10 cellular contexts compared by ENCODE assay signal in the genomic region with DNA sequence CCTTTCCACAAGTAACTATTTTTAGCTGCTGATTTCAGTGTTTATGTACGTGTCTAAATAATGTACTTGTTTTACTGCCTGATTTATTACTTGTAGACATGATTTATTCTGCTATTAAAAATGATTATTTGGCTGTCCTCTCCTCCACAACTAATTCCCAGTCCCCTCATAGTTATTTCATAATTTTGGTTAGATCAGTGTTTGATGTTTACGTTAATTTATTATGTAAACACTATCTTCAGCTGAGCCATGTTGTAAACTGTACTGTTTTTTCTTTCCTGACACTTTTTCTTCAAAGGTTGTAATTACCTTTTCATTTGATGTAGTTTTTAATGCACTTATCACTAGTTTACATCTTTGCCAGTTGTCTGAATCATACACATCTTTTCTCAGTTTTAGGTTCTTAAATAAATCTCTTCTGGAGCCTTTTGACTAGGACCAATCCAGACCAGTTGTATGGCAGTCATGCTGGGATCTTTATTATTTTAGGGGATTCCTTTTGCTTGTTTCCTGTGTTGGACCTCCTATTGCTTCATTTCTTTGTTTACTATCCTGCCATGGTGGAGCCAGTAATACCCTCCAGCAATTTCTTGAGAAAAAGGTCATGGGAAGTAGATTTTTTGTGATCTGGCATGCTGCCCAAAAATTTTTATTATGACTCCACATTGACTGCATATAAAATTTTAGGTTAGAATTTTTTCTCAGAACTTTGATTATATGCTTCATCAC. TPM values are rescaled to one million over a fixed set of nuclear protein-coding genes. Genes with fewer than 3 reads are reported as not detected.
A peak's percentile ranks its signal among the peaks of the same experiment; 100 is the strongest.
DNase-seq lines count a peak whose midpoint lies in the region; ATAC-seq lines count a peak whose summit lies in the region.
"Had no signal": no experiment of that assay in that cellular context is flagged by ENCODE, and none has a peak within 500 bp of the region (broad histone marks: within the 10 kb centered on the region; RNA-seq: fewer than 3 reads in every experiment).

No MANE protein-coding gene starts in this region.

- WGBS in ectodermal cell, 2 experiments, result 90% methylated on average over 2 of the region's 2 CpGs; no CpG with 5 or more reads in 1 of the 2 experiments

- H3K27ac Mint-ChIP-seq in activated naive CD4-positive, alpha-beta T cell treated with anti-CD3 and anti-CD28 coated beads, Interleukin-2, amount 50 U/mL, for 72 hours, result no peak overlapping the region

- no peaks in the 10 kb centered on the region for H3K36me3 ChIP-seq in ectodermal cell (ENCODE audit: control insufficient read depth, insufficient read depth, low read length)

- H3K36me3 Mint-ChIP-seq in activated naive CD4-positive, alpha-beta T cell treated with anti-CD3 and anti-CD28 coated beads, Interleukin-2, amount 50 U/mL, for 72 hours, result peaks cover 13 to 17% of the 10 kb centered on the region in 2 donors

- peak; percentile 3 for ATAC-seq in GM19463 (IDR thresholded peaks at IDR 0.05; ENCODE audit: unreplicated experiment)
- no peak for ATAC-seq in activated naive CD4-positive, alpha-beta T cell treated with anti-CD3 and anti-CD28 coated beads, Interleukin-2, amount 50 U/mL, for 72 hours

- no peaks in the 10 kb centered on the region for H3K9me3 Mint-ChIP-seq in activated naive CD4-positive, alpha-beta T cell treated with anti-CD3 and anti-CD28 coated beads, Interleukin-2, amount 50 U/mL, for 72 hours
- H3K9me3 Mint-ChIP-seq: central memory CD8-positive, alpha-beta T cell had no signal

- no peak overlapping the region for H3K4me3 ChIP-seq in ectodermal cell (ENCODE audit: insufficient read depth, low read depth, low read length)

- no peaks in the 10 kb centered on the region for H3K9me3 ChIP-seq in ectodermal cell (ENCODE audit: control insufficient read depth, low read length)

- DNase-seq in NCI-H460 (ENCODE audit: extremely low read depth, low read depth) (peak; percentile 22), renal cortical epithelial cell (ENCODE audit: low read depth) (peak; percentile 62), iPS-NIHi11 (ENCODE audit: low spot score) (no peak), substantia nigra (lab: John Stamatoyannopoulos, UW) (no peak)
- DNase-seq in activated naive CD4-positive, alpha-beta T cell treated with anti-CD3 and anti-CD28 coated beads, Interleukin-2, amount 50 U/mL, for 72 hours (ENCODE audit: low spot score in 2 of 2), result no peak
- DNase-seq: DMS 273 treated with DMSO at 0.1 percent for 48 hours, retina had no signal

- H3K27me3 ChIP-seq in ectodermal cell (ENCODE audit: control insufficient read depth, insufficient read depth, low read length, poor library complexity, severe bottlenecking), result no peaks in the 10 kb centered on the region

- H3K4me1 ChIP-seq in ectodermal cell (ENCODE audit: control insufficient read depth, insufficient read depth, low read length), result peaks cover 13% of the 10 kb centered on the region

- H3K27ac ChIP-seq in ectodermal cell (ENCODE audit: insufficient read depth, low read depth, low read length, poor library complexity, severe bottlenecking), result peak overlapping the region; percentile 4
- H3K27ac ChIP-seq in substantia nigra (ENCODE audit: low read depth, low read length, poor library complexity, severe bottlenecking), result no peak overlapping the region

RNA-seq across cellular contexts. Expression of a gene that starts 16.1 kb away (rescaled TPM):
- total RNA-seq in NCI-H460 (2014; rRNA removed; shearing (Covaris generic)), result 73.3 and 90.9 TPM in 2 replicates
- 37.3 and 47.2 TPM in 2 replicates for polyA plus RNA-seq in NCI-H460 (2014; cell fraction: nucleus; rRNA removed)
- 90.5 TPM for polyA plus RNA-seq in ectodermal cell (2013, experiment 1 of 4)
- 92.3 TPM for polyA plus RNA-seq in ectodermal cell (2013, experiment 2 of 4)
- polyA plus RNA-seq in ectodermal cell (2013, experiment 3 of 4), result 67.4 TPM
- 75.9 TPM for polyA plus RNA-seq in ectodermal cell (2013, experiment 4 of 4)
- 67.5 and 77.8 TPM in 2 replicates for total RNA-seq in renal cortical epithelial cell
- total RNA-seq in activated naive CD4-positive, alpha-beta T cell treated with anti-CD3 and anti-CD28 coated beads, Interleukin-2, amount 50 U/mL, for 72 hours, result 100 to 1,000 TPM in 1 of 2 donors, 10 to 100 TPM in 1; 47.6 to 126 TPM

RNA-seq across cellular contexts. Expression of a gene that starts 16.4 kb away (rescaled TPM):
- 59.8 and 82.9 TPM in 2 replicates for total RNA-seq in NCI-H460 (2014; rRNA removed; shearing (Covaris generic))
- 55.7 and 57.6 TPM in 2 replicates for polyA plus RNA-seq in NCI-H460 (2014; cell fraction: nucleus; rRNA removed)
- 67.7 TPM for polyA plus RNA-seq in ectodermal cell (2013, experiment 1 of 4)
- polyA plus RNA-seq in ectodermal cell (2013, experiment 2 of 4), result 64.1 TPM
- polyA plus RNA-seq in ectodermal cell (2013, experiment 3 of 4), result 54.1 TPM
- polyA plus RNA-seq in ectodermal cell (2013, experiment 4 of 4), result 71.8 TPM
- total RNA-seq in renal cortical epithelial cell, result 41.9 and 42.2 TPM in 2 replicates
- 10 to 100 TPM; 45.3 to 59.0 TPM for total RNA-seq in activated naive CD4-positive, alpha-beta T cell treated with anti-CD3 and anti-CD28 coated beads, Interleukin-2, amount 50 U/mL, for 72 hours

RNA-seq across cellular contexts. Expression of a gene that starts 41.3 kb away (rescaled TPM):
- total RNA-seq in NCI-H460 (2014; rRNA removed; shearing (Covaris generic)), result 0.12 TPM in 1 of 2 replicates, not detected in the other
- polyA plus RNA-seq in NCI-H460 (2014; cell fraction: nucleus; rRNA removed), result not detected in 2 replicates
- 29.4 TPM for polyA plus RNA-seq in ectodermal cell (2013, experiment 1 of 4)
- polyA plus RNA-seq in ectodermal cell (2013, experiment 2 of 4), result 25.2 TPM
- polyA plus RNA-seq in ectodermal cell (2013, experiment 3 of 4), result 27.4 TPM
- polyA plus RNA-seq in ectodermal cell (2013, experiment 4 of 4), result 29.1 TPM
- total RNA-seq in renal cortical epithelial cell, result 0.17 and 0.55 TPM in 2 replicates
- 1 to 10 TPM in 1 of 2 donors, not detected in 1; 1.9 TPM for total RNA-seq in activated naive CD4-positive, alpha-beta T cell treated with anti-CD3 and anti-CD28 coated beads, Interleukin-2, amount 50 U/mL, for 72 hours

Comparison
In these comparisons a context has a peak if more than half of its experiments do, and no peak if none do; other contexts are left out.
1. DNase-seq: peak in NCI-H460 (single experiment) and renal cortical epithelial cell (single experiment); none in activated naive CD4-positive, alpha-beta T cell treated with anti-CD3 and anti-CD28 coated beads, Interleukin-2, amount 50 U/mL, for 72 hours (0 of 2), iPS-NIHi11 (single experiment) and substantia nigra (0 of 49).